Comparison of ENCODE assay signal across 1 cellular context in genomic region chr22:20662524-20663036, GRCh38.
TF ChIP-seq lines count a peak whose summit lies in the region.
"Not testable (repeated sequence)": the region's sequence is repeated elsewhere in the genome, so short reads cannot be mapped to it uniquely, and the experiment has no call there.

No MANE protein-coding gene starts in this region.

TF ChIP-seq in K562, 482 proteins besides CTCF, POLR2A, EP300 and RAD21 (continued from another document):
- TF ChIP-seq ELF4 (CRISPR knock-in tag; IDR thresholded peaks at IDR 0.05): 0 out of 2 replicates have a peak, but pooled peaks have one; percentile 31
- peak; percentile 29; the same call in 1 of the 2 replicates for TF ChIP-seq POLR2AphosphoS5 (IDR thresholded peaks at IDR 0.05; ENCODE audit: control insufficient read depth, insufficient read depth, low read depth, low read length)
- TF ChIP-seq ZNF277 (CRISPR knock-in tag; IDR thresholded peaks at IDR 0.05; ENCODE audit: borderline replicate concordance): peak; percentile 53; the same call in 1 of the 2 replicates
- 0 out of 2 replicates have a peak, but pooled peaks have one; percentile 59 for TF ChIP-seq ZNF232 (CRISPR knock-in tag; IDR thresholded peaks at IDR 0.05)
- 0 out of 2 replicates have a peak, but pooled peaks have one; percentile 33 for TF ChIP-seq LCOR (CRISPR knock-in tag; IDR thresholded peaks at IDR 0.05)
- peak; percentile 31; the same call in 1 of the 2 replicates for TF ChIP-seq ZBTB1 (CRISPR knock-in tag; IDR thresholded peaks at IDR 0.05; ENCODE audit: borderline replicate concordance, low read depth)
- TF ChIP-seq LARP7 (IDR thresholded peaks at IDR 0.05): peak; percentile 73; the same call in 1 of the 2 replicates
- TF ChIP-seq IRF2 (CRISPR knock-in tag; IDR thresholded peaks at IDR 0.05): peak; percentile 84; the same call in 1 of the 2 replicates
- 0 out of 2 replicates have a peak, but pooled peaks have one; percentile 13 for TF ChIP-seq OTX1 (CRISPR knock-in tag; IDR thresholded peaks at IDR 0.05)
- 0 out of 2 replicates have a peak, but pooled peaks have one; percentile 16 for TF ChIP-seq BCOR (IDR thresholded peaks at IDR 0.05)
- 0 out of 2 replicates have a peak, but pooled peaks have one; percentile 44 for TF ChIP-seq ZNF717 (CRISPR knock-in tag; IDR thresholded peaks at IDR 0.05)
- not testable (repeated sequence) for TF ChIP-seq BRCA1 (IDR thresholded peaks at IDR 0.05)
- TF ChIP-seq BRCA1 (CRISPR knock-in tag; IDR thresholded peaks at IDR 0.05): 0 out of 2 replicates have a peak, but pooled peaks have one; percentile 42
- TF ChIP-seq ZNF282 (CRISPR knock-in tag; IDR thresholded peaks at IDR 0.05): peak; percentile 43; the same call in 1 of the 2 replicates
- TF ChIP-seq ZBTB26 (CRISPR knock-in tag; IDR thresholded peaks at IDR 0.05): peak; percentile 69; the same call in 1 of the 2 replicates
- TF ChIP-seq THRB (CRISPR knock-in tag; conservative IDR thresholded peaks at IDR 0.05): 0 out of 2 replicates have a peak, but pooled peaks have one; percentile 57
- TF ChIP-seq ZNF224 (CRISPR knock-in tag; IDR thresholded peaks at IDR 0.05): 0 out of 2 replicates have a peak, but pooled peaks have one; percentile 33
- 0 out of 2 replicates have a peak, but pooled peaks have one; percentile 8 for TF ChIP-seq CC2D1A (IDR thresholded peaks at IDR 0.05)
- TF ChIP-seq ZNF436 (CRISPR knock-in tag; IDR thresholded peaks at IDR 0.05): 0 out of 2 replicates have a peak, but pooled peaks have one; percentile 17
- TF ChIP-seq STAG1 (CRISPR knock-in tag; IDR thresholded peaks at IDR 0.05; ENCODE audit: borderline replicate concordance): 0 out of 2 replicates have a peak, but pooled peaks have one; percentile 31
- 0 out of 6 replicates have a peak, but pooled peaks of 1 of the 3 experiments have one; percentile 19 for TF ChIP-seq ZBTB11 (CRISPR knock-in tag; IDR thresholded peaks at IDR 0.05)
- TF ChIP-seq NKRF (IDR thresholded peaks at IDR 0.05; ENCODE audit: borderline replicate concordance): 0 out of 2 replicates have a peak, but pooled peaks have one; percentile 22
- TF ChIP-seq NFIX (CRISPR knock-in tag; IDR thresholded peaks at IDR 0.05; ENCODE audit: low read depth): peak; percentile 8; the same call in 1 of the 2 replicates
TF ChIP-seq in K562: peak in this region for 26; not testable (repeated sequence) for 456.
